ENCODE assay signal across 24 cellular contexts in genomic region chr4:77990456-77990855, GRCh38.
"Had no signal": no experiment of that assay in that cellular context is flagged by ENCODE, and none has a peak within 500 bp of the region (broad histone marks: within the 10 kb centered on the region; RNA-seq: fewer than 3 reads in every experiment).

No MANE protein-coding gene starts in this region.

- H3K9me3 Mint-ChIP-seq: activated naive CD4-positive, alpha-beta T cell treated with anti-CD3 and anti-CD28 coated beads, Interleukin-2, amount 50 U/mL, for 24 hours; brain had no signal

- H3K4me3 Mint-ChIP-seq: activated CD8-positive, alpha-beta T cell treated with anti-CD3 and anti-CD28 coated beads, Interleukin-2, amount 10 ng/mL, durations not matched to agents 7 days and 5 days; activated naive CD4-positive, alpha-beta T cell treated with anti-CD3 and anti-CD28 coated beads, Interleukin-2, amount 50 U/mL, for 24 hours; brain; immature natural killer cell; naive thymus-derived CD4-positive, alpha-beta T cell; neural progenitor cell had no signal

- H3K4me1 Mint-ChIP-seq: activated naive CD4-positive, alpha-beta T cell treated with anti-CD3 and anti-CD28 coated beads, Interleukin-2, amount 50 U/mL, for 24 hours; immature natural killer cell had no signal

- ATAC-seq: activated CD8-positive, alpha-beta T cell treated with anti-CD3 and anti-CD28 coated beads, Interleukin-2, amount 10 ng/mL, durations not matched to agents 7 days and 5 days; left lung; naive thymus-derived CD4-positive, alpha-beta T cell; upper lobe of right lung had no signal

- H3K27ac Mint-ChIP-seq: activated CD8-positive, alpha-beta T cell treated with anti-CD3 and anti-CD28 coated beads, Interleukin-2, amount 10 ng/mL, durations not matched to agents 7 days and 5 days; activated naive CD4-positive, alpha-beta T cell treated with anti-CD3 and anti-CD28 coated beads, Interleukin-2, amount 50 U/mL, for 24 hours; brain; immature natural killer cell; naive thymus-derived CD4-positive, alpha-beta T cell; neural progenitor cell had no signal

- DNase-seq: activated CD4-positive, alpha-beta T cell treated with anti-CD3 and anti-CD28 coated beads for 1 hour; activated CD4-positive, alpha-beta T cell treated with anti-CD3 and anti-CD28 coated beads, Interleukin-2, amount 50 U/mL, for 1 hour; activated CD8-positive, alpha-beta T cell treated with anti-CD3 and anti-CD28 coated beads, Interleukin-2, amount 10 ng/mL, durations not matched to agents 7 days and 5 days; activated gamma-delta T cell treated with Interleukin-2 at 50 U/mL for 16 hours; activated T-cell treated with anti-CD3 and anti-CD28 coated beads, Interleukin-2, amount 50 U/mL, for 1 hour; anterior cingulate cortex; caudate nucleus; effector memory CD4-positive, alpha-beta T cell; glutamatergic neuron; immature natural killer cell; kidney glomerular epithelial cell; left lung; naive thymus-derived CD4-positive, alpha-beta T cell; spleen; stimulated activated CD4-positive, alpha-beta T cell treated with anti-CD3 and anti-CD28 coated beads, Interleukin-4, amount 100 ng/mL, for 1 hour; stimulated activated naive CD4-positive, alpha-beta T cell treated with Interleukin-2 at 50 U/mL for 16 hours; T-helper 9 cell; upper lobe of right lung had no signal

- H3K27me3 Mint-ChIP-seq: brain had no signal

- H3K4me3 ChIP-seq: hepatocyte, left lung, lung, neural progenitor cell, right atrium auricular region, spleen, upper lobe of right lung had no signal

- H3K36me3 Mint-ChIP-seq: activated naive CD4-positive, alpha-beta T cell treated with anti-CD3 and anti-CD28 coated beads, Interleukin-2, amount 50 U/mL, for 24 hours; brain; immature natural killer cell; naive thymus-derived CD4-positive, alpha-beta T cell; neural progenitor cell had no signal
